Comparison of ENCODE assay signal across 20 cellular contexts in genomic region chr14:99155173-99155777, GRCh38.
DNase-seq lines count a peak whose midpoint lies in the region; ATAC-seq and TF ChIP-seq lines count a peak whose summit lies in the region.
"Had no signal": no experiment of that assay in that cellular context is flagged by ENCODE, and none has a peak within 500 bp of the region (broad histone marks: within the 10 kb centered on the region; RNA-seq: fewer than 3 reads in every experiment).

No MANE protein-coding gene starts in this region.

- peak; percentile 44 to 57 for ATAC-seq in left cardiac atrium
- no peak for ATAC-seq in heart left ventricle
- peak; percentile 62 for ATAC-seq in RWPE2 (ENCODE audit: low read depth)
- peak; percentile 52 to 89 (median 68) for ATAC-seq in right lobe of liver
- ATAC-seq in GM21529 (IDR thresholded peaks at IDR 0.05; ENCODE audit: unreplicated experiment): no peak

- no peak overlapping the region for H3K27ac ChIP-seq in heart left ventricle
- H3K27ac ChIP-seq in RWPE2 (ENCODE audit: poor library complexity, severe bottlenecking): no peak overlapping the region
- no peak overlapping the region for H3K27ac ChIP-seq in right lobe of liver
- no peak overlapping the region for H3K27ac ChIP-seq in suprapubic skin
- H3K27ac ChIP-seq in substantia nigra (ENCODE audit: low read depth, low read length, poor library complexity, severe bottlenecking): no peak overlapping the region
- H3K27ac ChIP-seq: ascending aorta, Peyer's patch, SK-N-MC, tibial artery had no signal

- H3K27me3 ChIP-seq in heart left ventricle (peaks cover 0 to 31% (median 5%) of the 10 kb centered on the region in 9 donors), RWPE2 (ENCODE audit: insufficient read depth, poor library complexity, severe bottlenecking) (no peaks in the 10 kb centered on the region), right lobe of liver (no peaks in the 10 kb centered on the region), suprapubic skin (no peaks in the 10 kb centered on the region)
- H3K27me3 ChIP-seq: ascending aorta, Peyer's patch had no signal

- 50 to 73% (median 54%) methylated on average over 5 of the region's 5 CpGs for WGBS in heart left ventricle, 4 donors
- 7% methylated on average over 4 of the region's 5 CpGs for WGBS in right lobe of liver (ENCODE audit: insufficient coverage, low coverage, low lambda C conversion rate, missing lambda C conversion rate)
- WGBS in suprapubic skin: 23% methylated on average over 5 of the region's 5 CpGs

- DNase-seq in left cardiac atrium (no peak), heart left ventricle (no peak), RWPE2 (ENCODE audit: low spot score) (no peak), right lobe of liver (no peak), suprapubic skin (ENCODE audit: low spot score in 2 of 2) (peak; percentile 76 to 78), substantia nigra (lab: John Stamatoyannopoulos, UW) (no peak), NCI-H128 (lab: John Stamatoyannopoulos, UW; ENCODE audit: unreplicated experiment) (no peak)
- DNase-seq: activated CD4-positive, CD25-positive, alpha-beta regulatory T cell treated with anti-CD3 and anti-CD28 coated beads, Interleukin-2, amount 50 U/mL, for 72 hours; CD8-positive, alpha-beta memory T cell; HCEC 1CT; immature natural killer cell; mesenchymal stem cell; NCI-H187; NCI-H2227 treated with DMSO at 0.1 percent for 48 hours; nephron progenitor cell had no signal

- TF ChIP-seq EP300 in suprapubic skin (IDR thresholded peaks at IDR 0.05): no peak

- intact Hi-C loops in left cardiac atrium (cut with DNase I) (no loop called here), heart left ventricle (cut with DNase I) (no loop called here), right lobe of liver (cut with DNase I) (no loop called here)

- H3K4me1 ChIP-seq in heart left ventricle (peaks cover 0 to 11% (median 1%) of the 10 kb centered on the region in 12 donors), RWPE2 (ENCODE audit: insufficient read depth, poor library complexity, severe bottlenecking) (peaks cover 10% of the 10 kb centered on the region), right lobe of liver (peaks cover 0 to 12% (median 3%) of the 10 kb centered on the region in 4 donors), suprapubic skin (peaks cover 16% of the 10 kb centered on the region)
- H3K4me1 ChIP-seq: Peyer's patch had no signal

- no peak for TF ChIP-seq CTCF in heart left ventricle (IDR thresholded peaks at IDR 0.05)
- no peak for TF ChIP-seq CTCF in RWPE2 (IDR thresholded peaks at IDR 0.05; ENCODE audit: poor library complexity, severe bottlenecking)
- no peak for TF ChIP-seq CTCF in right lobe of liver (IDR thresholded peaks at IDR 0.05)
- TF ChIP-seq CTCF in suprapubic skin (IDR thresholded peaks at IDR 0.05): no peak

- no peak for TF ChIP-seq POLR2A in heart left ventricle (IDR thresholded peaks at IDR 0.05)
- no peak for TF ChIP-seq POLR2A in right lobe of liver (IDR thresholded peaks at IDR 0.05)
- no peak for TF ChIP-seq POLR2A in suprapubic skin (IDR thresholded peaks at IDR 0.05)

- H3K9me3 ChIP-seq in heart left ventricle (no peaks in the 10 kb centered on the region), RWPE2 (ENCODE audit: severe bottlenecking) (no peaks in the 10 kb centered on the region), right lobe of liver (no peaks in the 10 kb centered on the region), suprapubic skin (no peaks in the 10 kb centered on the region)
- H3K9me3 ChIP-seq: Peyer's patch, tibial artery had no signal

- H3K36me3 ChIP-seq in heart left ventricle: no peaks in the 10 kb centered on the region
- no peaks in the 10 kb centered on the region for H3K36me3 ChIP-seq in RWPE2 (ENCODE audit: low read depth)
- no peaks in the 10 kb centered on the region for H3K36me3 ChIP-seq in right lobe of liver
- no peaks in the 10 kb centered on the region for H3K36me3 ChIP-seq in suprapubic skin
- H3K36me3 ChIP-seq: ascending aorta, Peyer's patch, tibial artery had no signal

- no peak overlapping the region for H3K4me3 ChIP-seq in heart left ventricle
- H3K4me3 ChIP-seq in RWPE2 (ENCODE audit: severe bottlenecking): no peak overlapping the region
- H3K4me3 ChIP-seq in right lobe of liver: no peak overlapping the region
- no peak overlapping the region for H3K4me3 ChIP-seq in suprapubic skin
- H3K4me3 ChIP-seq: ascending aorta, Peyer's patch, SK-N-MC, tibial artery had no signal

Comparison
In these comparisons a context has a peak if more than half of its experiments do, and no peak if none do; other contexts are left out.
1. ATAC-seq: peak in left cardiac atrium (2 of 2), RWPE2 (single experiment) and right lobe of liver (4 of 4); none in heart left ventricle (0 of 4) and GM21529 (single experiment).
2. DNase-seq: peak in suprapubic skin (2 of 2); none in left cardiac atrium (single experiment), heart left ventricle (0 of 5), RWPE2 (single experiment), right lobe of liver (0 of 3), substantia nigra (0 of 49) and NCI-H128 (single experiment).